11 cellular contexts compared by ENCODE assay signal in genomic region chr17:14724770-14725169, GRCh38.
"Had no signal": no experiment of that assay in that cellular context is flagged by ENCODE, and none has a peak within 500 bp of the region (broad histone marks: within the 10 kb centered on the region; RNA-seq: fewer than 3 reads in every experiment).

No MANE protein-coding gene starts in this region.

- FAIRE-seq: H1, H54 had no signal

- DNase-seq: GM23248, GOT3, H7, H9, HCEC 1CT, HFFc6 had no signal

- H3K4me1 ChIP-seq: HAP-1 had no signal

- H3K4me2 ChIP-seq: GM23338 had no signal

- H3K36me3 ChIP-seq: HAP-1 had no signal

- H3K27ac Mint-ChIP-seq: GM23338, H9, HFFc6 had no signal

- H2AFZ ChIP-seq: GM23248, GM23338 had no signal

- H3K4me3 ChIP-seq: GM23248, GM23338, HAP-1 had no signal

- ATAC-seq: GM23338, HCT116 had no signal

- H3K27ac ChIP-seq: GM23248 had no signal

- H3K4me3 Mint-ChIP-seq: GM23338, H9, HFFc6 had no signal

- H3K9ac ChIP-seq: GM23248 had no signal
